Comparison of ENCODE assay signal across 1 cellular context in the genomic region with DNA sequence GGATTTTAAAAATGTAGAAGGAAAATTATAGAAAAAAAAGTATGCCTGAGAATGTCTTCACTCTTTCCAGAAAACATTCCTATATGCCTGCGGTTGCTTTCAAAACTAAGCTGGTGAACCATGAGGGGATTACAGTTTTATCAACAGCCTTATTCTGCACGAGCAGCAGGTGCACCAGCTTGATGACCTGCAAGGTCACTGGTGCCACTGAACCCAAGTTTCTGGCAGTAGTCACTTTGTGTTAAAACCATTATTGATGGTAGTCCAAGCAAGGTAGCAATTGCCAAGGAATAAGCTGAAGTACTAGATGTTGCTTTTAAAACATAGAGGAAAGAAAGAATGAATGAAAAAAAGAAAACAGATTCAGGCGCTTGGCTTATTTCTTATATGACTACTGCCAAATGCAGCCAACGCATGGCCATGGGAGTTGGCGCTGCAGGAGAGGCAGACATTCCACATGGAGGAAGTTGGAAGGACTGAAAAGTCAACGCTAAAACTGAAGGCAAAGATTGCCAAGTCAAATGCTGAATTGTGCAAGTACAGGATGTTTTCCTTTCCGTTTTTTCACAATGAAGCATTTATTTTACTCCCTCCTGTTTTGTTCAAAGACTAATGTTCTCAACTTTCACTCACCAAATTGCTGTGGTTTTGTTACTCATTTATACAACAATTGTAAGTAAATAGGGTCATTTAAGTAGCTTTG.
TF ChIP-seq lines count a peak whose summit lies in the region.

No MANE protein-coding gene starts in this region.

TF ChIP-seq in HepG2, 621 proteins besides CTCF, POLR2A, EP300 and RAD21 (continued from another document and continues in another):
- TF ChIP-seq PRDM4 (CRISPR knock-in tag; IDR thresholded peaks at IDR 0.05; ENCODE audit: borderline replicate concordance) (no peak), KLF12 (CRISPR knock-in tag; IDR thresholded peaks at IDR 0.05; ENCODE audit: borderline replicate concordance) (no peak), BHLHE40 (IDR thresholded peaks at IDR 0.05; ENCODE audit: low read length) (no peak), ZNF724P (CRISPR knock-in tag; IDR thresholded peaks at IDR 0.05; ENCODE audit: borderline replicate concordance) (no peak), SOX5 (CRISPR knock-in tag; IDR thresholded peaks at IDR 0.05; ENCODE audit: borderline replicate concordance) (peak; percentile 81), U2AF2 (IDR thresholded peaks at IDR 0.05; ENCODE audit: low read depth, low read length) (no peak), ZNF407 (CRISPR knock-in tag; IDR thresholded peaks at IDR 0.05; ENCODE audit: not compliant biosample characterization) (no peak), MAFK (conservative IDR thresholded peaks at IDR 0.05 in 1 of 2, IDR thresholded peaks at IDR 0.05 in 1 of 2; ENCODE audit: low read length in 2 of 2) (0 out of 4 replicates have a peak, but pooled peaks have one; percentile 1 to 8), ATAD3A (CRISPR knock-in tag; IDR thresholded peaks at IDR 0.05) (no peak), SALL1 (CRISPR knock-in tag; IDR thresholded peaks at IDR 0.05) (peak; percentile 26; the same call in 1 of the 2 replicates), AKAP8 (CRISPR knock-in tag; IDR thresholded peaks at IDR 0.05) (no peak), CC2D1A (CRISPR knock-in tag; IDR thresholded peaks at IDR 0.05) (no peak), POLR2AphosphoS2 (IDR thresholded peaks at IDR 0.05; ENCODE audit: low read depth, low read length) (no peak), ZNF552 (CRISPR knock-in tag; IDR thresholded peaks at IDR 0.05; ENCODE audit: borderline replicate concordance) (no peak), ZNF180 (CRISPR knock-in tag; IDR thresholded peaks at IDR 0.05; ENCODE audit: borderline replicate concordance, low read depth) (no peak), DMTF1 (CRISPR knock-in tag; IDR thresholded peaks at IDR 0.05) (no peak), NFE2L2 (IDR thresholded peaks at IDR 0.05; ENCODE audit: low read length) (no peak), KAT2B (IDR thresholded peaks at IDR 0.05; ENCODE audit: borderline replicate concordance, low read depth, low read length) (no peak), ARID5B (CRISPR knock-in tag; IDR thresholded peaks at IDR 0.05) (peak; percentile 75; the same call in 1 of the 2 replicates), ARID4A (CRISPR knock-in tag; IDR thresholded peaks at IDR 0.05; ENCODE audit: borderline replicate concordance) (no peak), CEBPB (IDR thresholded peaks at IDR 0.05; ENCODE audit: borderline replicate concordance, low read depth, low read length) (peak; percentile 63; the same call in 1 of the 2 replicates)
- TF ChIP-seq, protein P1, sequence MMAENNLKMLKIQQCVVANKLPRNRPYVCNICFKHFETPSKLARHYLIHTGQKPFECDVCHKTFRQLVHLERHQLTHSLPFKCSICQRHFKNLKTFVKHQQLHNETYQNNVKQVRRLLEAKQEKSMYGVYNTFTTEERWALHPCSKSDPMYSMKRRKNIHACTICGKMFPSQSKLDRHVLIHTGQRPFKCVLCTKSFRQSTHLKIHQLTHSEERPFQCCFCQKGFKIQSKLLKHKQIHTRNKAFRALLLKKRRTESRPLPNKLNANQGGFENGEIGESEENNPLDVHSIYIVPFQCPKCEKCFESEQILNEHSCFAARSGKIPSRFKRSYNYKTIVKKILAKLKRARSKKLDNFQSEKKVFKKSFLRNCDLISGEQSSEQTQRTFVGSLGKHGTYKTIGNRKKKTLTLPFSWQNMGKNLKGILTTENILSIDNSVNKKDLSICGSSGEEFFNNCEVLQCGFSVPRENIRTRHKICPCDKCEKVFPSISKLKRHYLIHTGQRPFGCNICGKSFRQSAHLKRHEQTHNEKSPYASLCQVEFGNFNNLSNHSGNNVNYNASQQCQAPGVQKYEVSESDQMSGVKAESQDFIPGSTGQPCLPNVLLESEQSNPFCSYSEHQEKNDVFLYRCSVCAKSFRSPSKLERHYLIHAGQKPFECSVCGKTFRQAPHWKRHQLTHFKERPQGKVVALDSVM (CRISPR knock-in tag; IDR thresholded peaks at IDR 0.05): no peak
